Comparison of ENCODE assay signal across 10 cellular contexts in the genomic region with DNA sequence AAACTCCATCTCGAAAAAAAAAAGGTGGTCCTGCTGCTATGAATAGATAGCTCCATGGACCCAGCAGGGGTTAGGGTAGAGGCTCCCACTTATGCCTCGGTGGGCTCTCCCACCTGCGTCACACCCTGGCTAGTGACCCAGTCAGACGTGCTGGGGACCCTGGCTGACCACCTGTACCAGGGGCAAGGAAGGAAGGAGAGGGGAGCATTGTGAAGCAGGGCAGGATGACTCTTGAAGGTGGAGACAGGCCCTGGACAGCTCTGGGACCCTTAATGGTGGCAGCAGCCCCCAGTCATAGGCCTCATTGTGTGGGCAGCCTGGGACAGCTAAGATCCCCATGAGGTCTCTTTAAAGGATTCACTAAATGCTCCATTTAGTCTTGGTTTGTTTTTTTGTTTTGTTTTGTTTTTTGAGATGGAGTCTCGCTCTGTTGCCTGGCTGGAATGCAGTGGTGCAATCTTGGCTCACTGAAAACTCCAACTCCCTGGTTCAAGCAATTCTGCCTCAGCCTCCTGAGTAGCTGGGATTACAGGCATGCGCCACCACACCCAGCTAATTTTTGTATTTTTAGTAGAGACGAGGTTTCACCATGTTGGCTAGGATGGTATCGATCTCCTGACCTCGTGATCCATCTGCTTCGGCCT. TPM values are rescaled to one million over a fixed set of nuclear protein-coding genes. Genes with fewer than 3 reads are reported as not detected.
DNase-seq lines count a peak whose midpoint lies in the region; ATAC-seq and TF ChIP-seq lines count a peak whose summit lies in the region.
"Had no signal": no experiment of that assay in that cellular context is flagged by ENCODE, and none has a peak within 500 bp of the region (broad histone marks: within the 10 kb centered on the region; RNA-seq: fewer than 3 reads in every experiment).

No MANE protein-coding gene starts in this region.

- H3K36me3 ChIP-seq in transverse colon, result peaks cover 0 to 32% (median 15%) of the 10 kb centered on the region in 4 donors

- H3K27me3 Mint-ChIP-seq in activated CD8-positive, alpha-beta T cell treated with anti-CD3 and anti-CD28 coated beads for 36 hours, result no peaks in the 10 kb centered on the region
- no peaks in the 10 kb centered on the region for H3K27me3 Mint-ChIP-seq in activated CD8-positive, alpha-beta T cell treated with anti-CD3 and anti-CD28 coated beads, Interleukin-2, amount 10 ng/mL, durations not matched to agents 7 days and 5 days (ENCODE audit: low read depth)
- H3K27me3 Mint-ChIP-seq: activated CD8-positive, alpha-beta memory T cell treated with anti-CD3 and anti-CD28 coated beads, Interleukin-2, amount 10 ng/mL, durations not matched to agents 7 days and 5 days had no signal

- POLR2A ChIA-PET in activated CD8-positive, alpha-beta T cell treated with anti-CD3 and anti-CD28 coated beads for 36 hours (lab: Charles Lee), result interaction anchor here (0.7 to 7.7 kb wide), 8 partner anchors 9 to 76 kb away, joined by 3 to 72 read pairs (median 3); a partner anchor contains a TSS
- POLR2A ChIA-PET in activated CD8-positive, alpha-beta T cell treated with anti-CD3 and anti-CD28 coated beads, Interleukin-2, amount 10 ng/mL, durations not matched to agents 7 days and 5 days (lab: Charles Lee), result interaction anchor here (0.5 to 4.8 kb wide), 3 partner anchors 13 to 103 kb away, joined by 3 to 33 read pairs (median 3); a partner anchor contains a TSS

- no peak for DNase-seq in activated CD8-positive, alpha-beta T cell treated with anti-CD3 and anti-CD28 coated beads for 36 hours
- no peak for DNase-seq in activated CD8-positive, alpha-beta T cell treated with anti-CD3 and anti-CD28 coated beads, Interleukin-2, amount 10 ng/mL, durations not matched to agents 7 days and 5 days
- peak; percentile 82 for DNase-seq in renal cortical epithelial cell (ENCODE audit: low read depth)
- no peak for DNase-seq in transverse colon
- DNase-seq: activated CD8-positive, alpha-beta memory T cell treated with anti-CD3 and anti-CD28 coated beads, Interleukin-2, amount 10 ng/mL, durations not matched to agents 7 days and 5 days; cortex of kidney; SJCRH30 had no signal

- TF ChIP-seq EP300 in transverse colon (IDR thresholded peaks at IDR 0.05; ENCODE audit: low read depth), result no peak

- peaks cover 47% of the 10 kb centered on the region for H3K36me3 Mint-ChIP-seq in activated CD8-positive, alpha-beta T cell treated with anti-CD3 and anti-CD28 coated beads for 36 hours (ENCODE audit: low read depth)
- peaks cover 46% of the 10 kb centered on the region for H3K36me3 Mint-ChIP-seq in activated CD8-positive, alpha-beta T cell treated with anti-CD3 and anti-CD28 coated beads, Interleukin-2, amount 10 ng/mL, durations not matched to agents 7 days and 5 days (ENCODE audit: low read depth)

- 77 to 81% methylated on average over 3 to 10 of the region's 10 CpGs for WGBS in transverse colon (ENCODE audit: low coverage in 1 of 2), 2 donors

- peak overlapping the region; percentile 86 for H3K27ac Mint-ChIP-seq in activated CD8-positive, alpha-beta T cell treated with anti-CD3 and anti-CD28 coated beads for 36 hours
- H3K27ac Mint-ChIP-seq in activated CD8-positive, alpha-beta T cell treated with anti-CD3 and anti-CD28 coated beads, Interleukin-2, amount 10 ng/mL, durations not matched to agents 7 days and 5 days, result no peak overlapping the region
- H3K27ac Mint-ChIP-seq: activated CD8-positive, alpha-beta memory T cell treated with anti-CD3 and anti-CD28 coated beads, Interleukin-2, amount 10 ng/mL, durations not matched to agents 7 days and 5 days had no signal

- ATAC-seq in activated CD8-positive, alpha-beta T cell treated with anti-CD3 and anti-CD28 coated beads for 36 hours, result no peak
- no peak for ATAC-seq in activated CD8-positive, alpha-beta T cell treated with anti-CD3 and anti-CD28 coated beads, Interleukin-2, amount 10 ng/mL, durations not matched to agents 7 days and 5 days
- no peak for ATAC-seq in HG03571 (IDR thresholded peaks at IDR 0.05; ENCODE audit: unreplicated experiment)
- ATAC-seq: activated CD8-positive, alpha-beta memory T cell treated with anti-CD3 and anti-CD28 coated beads, Interleukin-2, amount 10 ng/mL, durations not matched to agents 7 days and 5 days had no signal

- H3K27ac ChIP-seq in cingulate gyrus (ENCODE audit: low read depth, low read length) (peak overlapping the region; percentile 94), transverse colon (no peak overlapping the region)
- H3K27ac ChIP-seq: SJCRH30 had no signal

- no peak for TF ChIP-seq CTCF in activated CD8-positive, alpha-beta T cell treated with anti-CD3 and anti-CD28 coated beads for 36 hours (IDR thresholded peaks at IDR 0.05)
- no peak for TF ChIP-seq CTCF in transverse colon (IDR thresholded peaks at IDR 0.05)

- H3K9me3 ChIP-seq in transverse colon, result no peaks in the 10 kb centered on the region
- H3K9me3 ChIP-seq: SJCRH30 had no signal

- H3K4me1 Mint-ChIP-seq in activated CD8-positive, alpha-beta T cell treated with anti-CD3 and anti-CD28 coated beads for 36 hours (ENCODE audit: low read depth), result peaks cover 56% of the 10 kb centered on the region
- H3K4me1 Mint-ChIP-seq in activated CD8-positive, alpha-beta T cell treated with anti-CD3 and anti-CD28 coated beads, Interleukin-2, amount 10 ng/mL, durations not matched to agents 7 days and 5 days (ENCODE audit: low read depth), result peaks cover 57% of the 10 kb centered on the region

- no peak overlapping the region for H3K4me3 ChIP-seq in transverse colon
- H3K4me3 ChIP-seq: SJCRH30 had no signal

- intact Hi-C loops in activated CD8-positive, alpha-beta T cell treated with anti-CD3 and anti-CD28 coated beads for 36 hours (cut with micrococcal nuclease), result no loop called here
- intact Hi-C loops in transverse colon (cut with DNase I; ENCODE audit: low total_unique reads), result no loop called here

- no peaks in the 10 kb centered on the region for H3K9me3 Mint-ChIP-seq in activated CD8-positive, alpha-beta T cell treated with anti-CD3 and anti-CD28 coated beads for 36 hours
- H3K9me3 Mint-ChIP-seq in activated CD8-positive, alpha-beta T cell treated with anti-CD3 and anti-CD28 coated beads, Interleukin-2, amount 10 ng/mL, durations not matched to agents 7 days and 5 days (ENCODE audit: insufficient read depth), result no peaks in the 10 kb centered on the region

- H3K27me3 ChIP-seq in transverse colon, result no peaks in the 10 kb centered on the region
- H3K27me3 ChIP-seq: SJCRH30 had no signal

- H3K4me3 Mint-ChIP-seq in activated CD8-positive, alpha-beta T cell treated with anti-CD3 and anti-CD28 coated beads for 36 hours, result no peak overlapping the region
- no peak overlapping the region for H3K4me3 Mint-ChIP-seq in activated CD8-positive, alpha-beta T cell treated with anti-CD3 and anti-CD28 coated beads, Interleukin-2, amount 10 ng/mL, durations not matched to agents 7 days and 5 days
- H3K4me3 Mint-ChIP-seq: activated CD8-positive, alpha-beta memory T cell treated with anti-CD3 and anti-CD28 coated beads, Interleukin-2, amount 10 ng/mL, durations not matched to agents 7 days and 5 days had no signal

- peaks cover 0 to 10% (median 4%) of the 10 kb centered on the region in 4 donors for H3K4me1 ChIP-seq in transverse colon
- H3K4me1 ChIP-seq: SJCRH30 had no signal

- CTCF ChIA-PET in activated CD8-positive, alpha-beta T cell treated with anti-CD3 and anti-CD28 coated beads for 36 hours (lab: Charles Lee), result interaction anchor here (0.9 to 1.5 kb wide), 3 partner anchors 24 to 138 kb away, joined by 4 to 6 read pairs (median 4); a partner anchor contains a TSS
- CTCF ChIA-PET in activated CD8-positive, alpha-beta T cell treated with anti-CD3 and anti-CD28 coated beads, Interleukin-2, amount 10 ng/mL, durations not matched to agents 7 days and 5 days (lab: Charles Lee), result no interaction called here

- TF ChIP-seq POLR2A in transverse colon (IDR thresholded peaks at IDR 0.05), result no peak

- in situ Hi-C loops in transverse colon (cut with MboI; ENCODE audit: low pct_ligation_motif_present in 1 of 4, low pct_unique_long_range_greater_than_20kb in 1 of 4, low sequenced_read_pairs in 3 of 4), result no loop called here

RNA-seq across cellular contexts. Expression of a gene that starts 10.4 kb away (rescaled TPM):
- 10 to 100 TPM; 25.7 to 27.3 TPM for total RNA-seq in activated CD8-positive, alpha-beta T cell treated with anti-CD3 and anti-CD28 coated beads for 36 hours
- 10 to 100 TPM; 36.5 to 37.7 TPM for total RNA-seq in activated CD8-positive, alpha-beta T cell treated with anti-CD3 and anti-CD28 coated beads, Interleukin-2, amount 10 ng/mL, durations not matched to agents 7 days and 5 days
- 51.7 and 76.1 TPM in 2 replicates for total RNA-seq in renal cortical epithelial cell
- total RNA-seq in transverse colon, result 10 to 100 TPM; 10.5 to 38.4 (median 27.4) TPM

RNA-seq across cellular contexts. Expression of a gene that starts 14.3 kb away (rescaled TPM):
- 10 to 100 TPM; 76.8 to 83.2 TPM for total RNA-seq in activated CD8-positive, alpha-beta T cell treated with anti-CD3 and anti-CD28 coated beads for 36 hours
- total RNA-seq in activated CD8-positive, alpha-beta T cell treated with anti-CD3 and anti-CD28 coated beads, Interleukin-2, amount 10 ng/mL, durations not matched to agents 7 days and 5 days, result 10 to 100 TPM; 81.9 to 82.0 TPM
- total RNA-seq in renal cortical epithelial cell, result 19.6 and 41.0 TPM in 2 replicates
- total RNA-seq in transverse colon, result 10 to 100 TPM; 35.2 to 86.1 (median 65.2) TPM

RNA-seq across cellular contexts. Expression of a gene that starts 19.9 kb away (rescaled TPM):
- not detected for total RNA-seq in activated CD8-positive, alpha-beta T cell treated with anti-CD3 and anti-CD28 coated beads for 36 hours
- not detected for total RNA-seq in activated CD8-positive, alpha-beta T cell treated with anti-CD3 and anti-CD28 coated beads, Interleukin-2, amount 10 ng/mL, durations not matched to agents 7 days and 5 days
- total RNA-seq in renal cortical epithelial cell, result 9.7 and 13.9 TPM in 2 replicates
- total RNA-seq in transverse colon, result 1 to 10 TPM in 2 of 4 donors, not detected in 2; 3.7 to 4.4 TPM
- total RNA-seq: activated CD8-positive, alpha-beta memory T cell treated with anti-CD3 and anti-CD28 coated beads, Interleukin-2, amount 10 ng/mL, durations not matched to agents 7 days and 5 days; urinary bladder had no signal

RNA-seq across cellular contexts. Expression of a gene that starts 20.8 kb away (rescaled TPM):
- 1 to 10 TPM; 8.1 to 9.4 TPM for total RNA-seq in activated CD8-positive, alpha-beta T cell treated with anti-CD3 and anti-CD28 coated beads for 36 hours
- 1 to 10 TPM; 6.2 to 7.0 TPM for total RNA-seq in activated CD8-positive, alpha-beta T cell treated with anti-CD3 and anti-CD28 coated beads, Interleukin-2, amount 10 ng/mL, durations not matched to agents 7 days and 5 days
- 95.6 and 246 TPM in 2 replicates for total RNA-seq in renal cortical epithelial cell
- 10 to 100 TPM; 33.8 to 67.8 (median 45.5) TPM for total RNA-seq in transverse colon

RNA-seq across cellular contexts. Expression of a gene that starts 22.7 kb away (rescaled TPM):
- 100 to 1,000 TPM; 328 to 333 TPM for total RNA-seq in activated CD8-positive, alpha-beta T cell treated with anti-CD3 and anti-CD28 coated beads for 36 hours
- 100 to 1,000 TPM; 211 to 215 TPM for total RNA-seq in activated CD8-positive, alpha-beta T cell treated with anti-CD3 and anti-CD28 coated beads, Interleukin-2, amount 10 ng/mL, durations not matched to agents 7 days and 5 days
- total RNA-seq in renal cortical epithelial cell (168 and 232 TPM in 2 replicates), transverse colon (100 to 1,000 TPM in 1 of 4 donors, 10 to 100 TPM in 3; 16.5 to 102 (median 66.5) TPM)
